In genomic region chr22:39246217-39246616, GRCh38 we compare ENCODE assay signal across 13 cellular contexts.
"Had no signal": no experiment of that assay in that cellular context is flagged by ENCODE, and none has a peak within 500 bp of the region (broad histone marks: within the 10 kb centered on the region; RNA-seq: fewer than 3 reads in every experiment).

No MANE protein-coding gene starts in this region.

- ATAC-seq: pancreas; stimulated activated naive B cell treated with anti-CD40 and anti-IgM and Interleukin-4, amounts not matched to agents 10 μg/mL and 1 μg/mL and 100 μg/mL, for 72 hours had no signal

- H3K9me3 Mint-ChIP-seq: stimulated activated naive B cell treated with anti-CD40 and anti-IgM and Interleukin-4, amounts not matched to agents 10 μg/mL and 1 μg/mL and 100 μg/mL, for 72 hours had no signal

- H3K27me3 ChIP-seq: pancreas, uterus had no signal

- H3K4me3 ChIP-seq: pancreas, tibial artery, uterus had no signal

- H3K9me3 ChIP-seq: pancreas, tibial artery, uterus had no signal

- H3K36me3 ChIP-seq: pancreas, tibial artery, uterus had no signal

- H3K27ac Mint-ChIP-seq: stimulated activated naive B cell treated with anti-CD40 and anti-IgM and Interleukin-4, amounts not matched to agents 10 μg/mL and 1 μg/mL and 100 μg/mL, for 72 hours had no signal

- DNase-seq: activated CD4-positive, alpha-beta T cell treated with anti-CD3 and anti-CD28 coated beads for 4 hours; activated naive CD4-positive, alpha-beta T cell treated with Interleukin-2 at 50 U/mL for 16 hours; activated T-cell treated with anti-CD3 and anti-CD28 coated beads for 4 hours; aorta; foreskin fibroblast; glutamatergic neuron; kidney glomerular epithelial cell; mesenchymal stem cell; stimulated activated naive B cell treated with anti-CD40 and anti-IgM and Interleukin-4, amounts not matched to agents 10 μg/mL and 1 μg/mL and 100 μg/mL, for 72 hours; T-helper 2 cell; tibial artery; uterus had no signal

- H3K27ac ChIP-seq: pancreas, tibial artery, uterus had no signal
